ENCODE assay signal across 8 cellular contexts in genomic region chr9:113875917-113876805, GRCh38. TPM values are rescaled to one million over a fixed set of nuclear protein-coding genes. Genes with fewer than 3 reads are reported as not detected.
A peak's percentile ranks its signal among the peaks of the same experiment; 100 is the strongest.
DNase-seq lines count a peak whose midpoint lies in the region; ATAC-seq, FAIRE-seq and TF ChIP-seq lines count a peak whose summit lies in the region.

Gene ZNF618 (plus strand): TSS chr9:113876309. CDS start chr9:113876381, 72 bp downstream.

- H3K9ac ChIP-seq in Loucy (ENCODE audit: low read depth, low read length, poor library complexity, severe bottlenecking), result peak within 1 kb of the TSS; percentile 86

- H3K9me2 ChIP-seq in Loucy (replicated peaks; ENCODE audit: low read depth, low read length), result no peaks in the 10 kb centered on the region

- H3K27ac Mint-ChIP-seq in glutamatergic neuron (ENCODE audit: unreplicated experiment), result peak within 1 kb of the TSS; percentile 99

- no peaks in the 10 kb centered on the region for H3K27me3 ChIP-seq in Loucy (ENCODE audit: insufficient read depth, low read length, poor library complexity, severe bottlenecking)
- peaks cover 56% of the 10 kb centered on the region for H3K27me3 ChIP-seq in neutrophil

- H3K9me3 ChIP-seq in A549 (no peaks in the 10 kb centered on the region), Loucy (ENCODE audit: insufficient read depth, low read depth, low read length) (no peaks in the 10 kb centered on the region), neutrophil (no peaks in the 10 kb centered on the region)

- peak within 1 kb of the TSS; percentile 97 for H3K4me3 Mint-ChIP-seq in glutamatergic neuron (ENCODE audit: unreplicated experiment)

- no peaks in the 10 kb centered on the region; the same call in 1 of the 2 replicates for H3F3A ChIP-seq in Loucy (ENCODE audit: low read depth)

- H3K36me3 ChIP-seq in Loucy (ENCODE audit: insufficient read depth, low read length), result no peaks in the 10 kb centered on the region
- H3K36me3 ChIP-seq in neutrophil, result no peaks in the 10 kb centered on the region

- TF ChIP-seq CTCF in A549 (IDR thresholded peaks at IDR 0.05), result no peak
- TF ChIP-seq CTCF in GM10266 (IDR thresholded peaks at IDR 0.05; ENCODE audit: control insufficient read depth, insufficient read depth, low read depth, missing control alignments), result no peak
- TF ChIP-seq CTCF in Loucy (conservative IDR thresholded peaks at IDR 0.05; ENCODE audit: low read length), result no peak
- no peak for TF ChIP-seq CTCF in glutamatergic neuron (IDR thresholded peaks at IDR 0.05; ENCODE audit: partially characterized antibody, unreplicated experiment)
- TF ChIP-seq CTCF in neutrophil (IDR thresholded peaks at IDR 0.05), result no peak

- no peaks in the 10 kb centered on the region for H3K36me3 Mint-ChIP-seq in glutamatergic neuron (ENCODE audit: unreplicated experiment)

- H4K20me1 ChIP-seq in Loucy (ENCODE audit: insufficient read depth, low read length, poor library complexity, severe bottlenecking), result no peaks in the 10 kb centered on the region

- peaks cover 20% of the 10 kb centered on the region for H3K4me1 Mint-ChIP-seq in glutamatergic neuron (ENCODE audit: low read depth, unreplicated experiment)

- H3K27me3 Mint-ChIP-seq in glutamatergic neuron (ENCODE audit: unreplicated experiment), result peaks cover 4% of the 10 kb centered on the region

- no peak for FAIRE-seq in A549 (lab: Jason Lieb, UNC)

- H3K4me3 ChIP-seq in A549, result peak within 1 kb of the TSS; percentile 100
- H3K4me3 ChIP-seq in Loucy (ENCODE audit: low read length, poor library complexity, severe bottlenecking), result peak within 1 kb of the TSS; percentile 79
- H3K4me3 ChIP-seq in neutrophil (ENCODE audit: low read depth in 1 of 2, low read length in 1 of 2), result peak within 1 kb of the TSS; percentile 34 to 59

- peaks cover 18% of the 10 kb centered on the region; the same call in 2 of the 3 replicates for H3K4me1 ChIP-seq in A549
- peaks cover 48% of the 10 kb centered on the region for H3K4me1 ChIP-seq in Loucy (ENCODE audit: insufficient read depth, low read length, poor library complexity, severe bottlenecking)
- H3K4me1 ChIP-seq in neutrophil (ENCODE audit: control insufficient read depth in 1 of 2, insufficient read depth in 1 of 2, low read depth in 1 of 2, low read length in 1 of 2), result peaks cover 0 to 9% of the 10 kb centered on the region in 2 experiments

- CTCF ChIA-PET in A549 (lab: Yijun Ruan, JAX), result interaction anchor here (0.7 to 2.3 kb wide), 18 partner anchors 9 to 695 kb away, joined by 3 to 13 read pairs (median 4); no protein-coding TSS in a partner anchor

- H3K27ac ChIP-seq in A549, result peak within 1 kb of the TSS; percentile 97 to 100
- no peak within 1 kb of the TSS for H3K27ac ChIP-seq in neutrophil

- DNase-seq in A549 (ENCODE audit: low read depth in 1 of 2, low spot score in 1 of 2), result peak; percentile 39 to 55
- DNase-seq in GM10266 (ENCODE audit: extremely low spot score), result peak; percentile 72
- DNase-seq in activated naive CD4-positive, alpha-beta T cell treated with Interleukin-2 at 50 U/mL for 16 hours, result peak; percentile 4
- peak; percentile 64 for DNase-seq in glutamatergic neuron
- no peak for DNase-seq in activated CD4-positive, CD25-positive, alpha-beta regulatory T cell (lab: John Stamatoyannopoulos, UW)

- peaks cover 43% of the 10 kb centered on the region for H3K79me2 ChIP-seq in Loucy (ENCODE audit: insufficient read depth, low read length)

- TF ChIP-seq RAD21 in A549 (conservative IDR thresholded peaks at IDR 0.05 in 1 of 2, IDR thresholded peaks at IDR 0.05 in 1 of 2), result no peak

- POLR2A ChIA-PET in A549 (lab: Yijun Ruan, JAX), result interaction anchor here (0.7 to 1.4 kb wide), 2 partner anchors 9 to 10 kb away, joined by 3 to 4 read pairs; no protein-coding TSS in a partner anchor

- no peak for TF ChIP-seq POLR2A in A549 (IDR thresholded peaks at IDR 0.05; ENCODE audit: low read length)

- no peak for TF ChIP-seq EP300 in A549 (IDR thresholded peaks at IDR 0.05)

- peak; percentile 87 to 89 for ATAC-seq in A549
- ATAC-seq in HG02610 (IDR thresholded peaks at IDR 0.05; ENCODE audit: unreplicated experiment), result no peak

- peaks cover 9% of the 10 kb centered on the region for H3K9me3 Mint-ChIP-seq in glutamatergic neuron (ENCODE audit: unreplicated experiment)

- H2AFZ ChIP-seq in Loucy (ENCODE audit: low read length), result peak within 1 kb of the TSS; percentile 82

- H3K4me2 ChIP-seq in A549, result peak within 1 kb of the TSS; percentile 88
- peak within 1 kb of the TSS; percentile 94 for H3K4me2 ChIP-seq in Loucy (ENCODE audit: low read depth, low read length, poor library complexity, severe bottlenecking)

- WGBS in A549 (ENCODE audit: missing lambda C conversion rate), result 3% methylated on average over 20 of the region's 117 CpGs

TF ChIP-seq in A549, 52 proteins besides CTCF, POLR2A, EP300 and RAD21 (continues in another document):
- no peak for TF ChIP-seq NFE2L2 (conservative IDR thresholded peaks at IDR 0.05; ENCODE audit: low read length)
- TF ChIP-seq EHF (CRISPR knock-in tag; IDR thresholded peaks at IDR 0.05), result no peak
- no peak for TF ChIP-seq CHD2 (IDR thresholded peaks at IDR 0.05; ENCODE audit: low read length, partially characterized antibody)
- no peak for TF ChIP-seq POLR2AphosphoS2 (conservative IDR thresholded peaks at IDR 0.05; ENCODE audit: low read length)
- no peak for TF ChIP-seq USF2 (IDR thresholded peaks at IDR 0.05)
- TF ChIP-seq NR3C1 (IDR thresholded peaks at IDR 0.05), result no peak
- no peak for TF ChIP-seq NPAS2 (CRISPR knock-in tag; IDR thresholded peaks at IDR 0.05; ENCODE audit: borderline replicate concordance)
- TF ChIP-seq FOSL2 (IDR thresholded peaks at IDR 0.05), result no peak
- no peak for TF ChIP-seq FOSL2 (CRISPR knock-in tag; IDR thresholded peaks at IDR 0.05)
- TF ChIP-seq HES2 (IDR thresholded peaks at IDR 0.05), result no peak
- TF ChIP-seq KDM1A (IDR thresholded peaks at IDR 0.05; ENCODE audit: low read depth), result no peak
- no peak for TF ChIP-seq PBX3 (IDR thresholded peaks at IDR 0.05)
- TF ChIP-seq HEYL (CRISPR knock-in tag; IDR thresholded peaks at IDR 0.05), result no peak
- no peak for TF ChIP-seq HOXA7 (CRISPR knock-in tag; IDR thresholded peaks at IDR 0.05)
- peak in 1 of 2 experiments; percentile 49; a peak in 1 of 5 replicates for TF ChIP-seq JUN (IDR thresholded peaks at IDR 0.05)
- no peak for TF ChIP-seq RCOR1 (IDR thresholded peaks at IDR 0.05; ENCODE audit: low read depth, low read length)
- TF ChIP-seq SREBF2 (IDR thresholded peaks at IDR 0.05), result no peak
- TF ChIP-seq CEBPB (IDR thresholded peaks at IDR 0.05), result no peak
- TF ChIP-seq TP53 (CRISPR knock-in tag; IDR thresholded peaks at IDR 0.05), result no peak
- TF ChIP-seq ESRRA (IDR thresholded peaks at IDR 0.05; ENCODE audit: borderline replicate concordance, low read length), result no peak
- TF ChIP-seq MAZ (IDR thresholded peaks at IDR 0.05; ENCODE audit: borderline replicate concordance, low read depth, low read length), result no peak
- peak; percentile 45; the same call in 1 of the 2 replicates for TF ChIP-seq MAX (IDR thresholded peaks at IDR 0.05)
- TF ChIP-seq KDM5A (IDR thresholded peaks at IDR 0.05), result no peak
- TF ChIP-seq HDAC2 (IDR thresholded peaks at IDR 0.05), result no peak
- peak; percentile 46; the same call in 1 of the 3 replicates for TF ChIP-seq BCL3 (IDR thresholded peaks at IDR 0.05)

RNA-seq across cellular contexts. Expression of gene ZNF618, which starts in this region (rescaled TPM):
- 9.0 and 13.1 TPM in 2 replicates for polyA plus RNA-seq in A549 (2011; rRNA removed)
- 7.3 and 9.6 TPM in 2 replicates for polyA plus RNA-seq in A549 (2012; cell fraction: cytosol; rRNA removed)
- polyA plus RNA-seq in A549 (2012; cell fraction: nucleus; rRNA removed), result 19.2 and 22.9 TPM in 2 replicates
- 9.2 to 10.3 TPM (median 10.0 TPM) in 3 replicates for polyA plus RNA-seq in A549 (2017; fragmentation: RNase III; extraction: RNeasy Plus Mini Kit Qiagen cat#74134 plus additional on column Dnase treatment)
- 16.9 and 21.4 TPM in 2 replicates for polyA minus RNA-seq in A549 (2011; rRNA and poly(A)+ RNA removed)
- total RNA-seq in glutamatergic neuron (ENCODE audit: unreplicated experiment), result 114 TPM

Comparison
In these comparisons a context has a peak if more than half of its experiments do, and no peak if none do; other contexts are left out.
1. DNase-seq: peak in A549 (2 of 2), GM10266 (single experiment), activated naive CD4-positive, alpha-beta T cell treated with Interleukin-2 at 50 U/mL for 16 hours (single experiment) and glutamatergic neuron (single experiment); none in activated CD4-positive, CD25-positive, alpha-beta regulatory T cell (0 of 4).
2. H3K4me3 ChIP-seq: peak in every context shown above with its lines; median percentile 100 in A549; 79 in Loucy; 46 in neutrophil.